ENCODE assay signal across 16 cellular contexts in the genomic region with DNA sequence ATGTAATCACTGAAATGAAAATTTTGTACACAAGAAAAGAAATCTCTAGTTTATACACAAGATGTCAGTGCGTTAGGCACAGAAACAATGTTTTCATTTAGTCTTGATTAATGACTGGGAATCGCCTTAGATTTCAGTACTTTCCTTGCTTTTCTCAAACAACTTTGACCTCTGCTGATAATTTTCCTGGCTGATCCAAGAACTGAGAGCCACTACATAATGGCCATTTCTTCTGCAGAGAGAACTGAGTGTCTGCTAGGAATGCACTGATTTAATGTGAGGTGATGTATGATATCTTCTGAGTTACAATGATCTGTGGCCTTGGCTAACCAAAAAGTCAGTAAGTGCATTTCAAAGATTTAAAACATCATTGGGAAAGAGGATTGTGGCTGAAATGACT.
"Had no signal": no experiment of that assay in that cellular context is flagged by ENCODE, and none has a peak within 500 bp of the region (broad histone marks: within the 10 kb centered on the region; RNA-seq: fewer than 3 reads in every experiment).

No MANE protein-coding gene starts in this region.

- H3K36me3 ChIP-seq: neural progenitor cell, thyroid gland, vagina had no signal

- H3K9me3 ChIP-seq: thyroid gland, vagina had no signal

- DNase-seq: activated CD4-positive, alpha-beta T cell treated with anti-CD3 and anti-CD28 coated beads, Interleukin-2, amount 50 U/mL, for 48 hours; activated naive CD8-positive, alpha-beta T cell treated with anti-CD3 and anti-CD28 coated beads for 36 hours; caudate nucleus; dorsolateral prefrontal cortex; left cardiac atrium; mucosa of descending colon; naive thymus-derived CD4-positive, alpha-beta T cell; stimulated activated CD4-positive, alpha-beta T cell treated with anti-CD3 and anti-CD28 coated beads, Interleukin-2, amount 100 ng/mL, for 24 hours; stimulated activated naive CD4-positive, alpha-beta T cell treated with Interleukin-2 at 50 U/mL for 16 hours; SW 1271; T-helper 2 cell; thyroid gland had no signal

- H3K27ac ChIP-seq: dorsolateral prefrontal cortex, epithelial cell of prostate, neural progenitor cell, thyroid gland, vagina, VCaP had no signal

- H3K4me3 ChIP-seq: dorsolateral prefrontal cortex, mucosa of descending colon, neural progenitor cell, thyroid gland, vagina had no signal

- H3K4me1 ChIP-seq: neural progenitor cell, thyroid gland, vagina had no signal

- H3K27me3 ChIP-seq: neural progenitor cell, thyroid gland, vagina had no signal

- ATAC-seq: mucosa of descending colon; naive thymus-derived CD4-positive, alpha-beta T cell had no signal
